Comparison of ENCODE assay signal across 13 cellular contexts in genomic region chr7:44976746-44977196, GRCh38. TPM values are rescaled to one million over a fixed set of nuclear protein-coding genes. Genes with fewer than 3 reads are reported as not detected.
DNase-seq lines count a peak whose midpoint lies in the region; ATAC-seq, FAIRE-seq and TF ChIP-seq lines count a peak whose summit lies in the region.
"Had no signal": no experiment of that assay in that cellular context is flagged by ENCODE, and none has a peak within 500 bp of the region (broad histone marks: within the 10 kb centered on the region; RNA-seq: fewer than 3 reads in every experiment).

No MANE protein-coding gene starts in this region.

- H3K4me1 ChIP-seq in Loucy (ENCODE audit: insufficient read depth, low read length, poor library complexity, severe bottlenecking) (peaks cover 75% of the 10 kb centered on the region), spleen (peaks cover 35 to 83% (median 66%) of the 10 kb centered on the region in 6 donors)

- H3K27ac ChIP-seq in spleen: peak overlapping the region in 6 of 8 donors; percentile 77 to 94 (median 89)

- no peaks in the 10 kb centered on the region for H3K9me2 ChIP-seq in Loucy (replicated peaks; ENCODE audit: low read depth, low read length)

- H3K9me3 ChIP-seq in Loucy (ENCODE audit: insufficient read depth, low read depth, low read length) (no peaks in the 10 kb centered on the region), spleen (no peaks in the 10 kb centered on the region)
- H3K9me3 ChIP-seq: A549, tibial nerve had no signal

- H3F3A ChIP-seq in Loucy (ENCODE audit: low read depth): peaks cover 22% of the 10 kb centered on the region; the same call in 1 of the 2 replicates

- POLR2A ChIA-PET in activated naive CD8-positive, alpha-beta T cell treated with anti-CD3 and anti-CD28 coated beads, Interleukin-2, amount 10 ng/mL, durations not matched to agents 7 days and 5 days (lab: Charles Lee): interaction anchor here (1.0 to 14.8 kb wide), 9 partner anchors 10 to 135 kb away, joined by 3 to 202 read pairs (median 4); partner anchors contain the start of genes CCM2 and TBRG4

- H3K4me3 ChIP-seq in Loucy (ENCODE audit: low read length, poor library complexity, severe bottlenecking): peak overlapping the region; percentile 87
- H3K4me3 ChIP-seq in spleen: peak overlapping the region in 4 of 8 donors; percentile 50 to 82 (median 52)
- H3K4me3 ChIP-seq: A549 had no signal

- peaks cover 66% of the 10 kb centered on the region for H3K36me3 Mint-ChIP-seq in activated CD4-positive, alpha-beta T cell treated with anti-CD3 and anti-CD28 coated beads, Interleukin-2, amount 10 ng/mL, durations not matched to agents 24 days and 14 days (ENCODE audit: low read depth)
- peaks cover 40% of the 10 kb centered on the region for H3K36me3 Mint-ChIP-seq in activated naive CD8-positive, alpha-beta T cell treated with anti-CD3 and anti-CD28 coated beads, Interleukin-2, amount 10 ng/mL, durations not matched to agents 7 days and 5 days

- no peak for DNase-seq in activated CD4-positive, alpha-beta T cell treated with anti-CD3 and anti-CD28 coated beads, Interleukin-2, amount 10 ng/mL, durations not matched to agents 24 days and 14 days
- DNase-seq in activated CD4-positive, alpha-beta T cell treated with anti-CD3 and anti-CD28 coated beads for 4 hours: no peak
- DNase-seq in activated naive CD8-positive, alpha-beta T cell treated with anti-CD3 and anti-CD28 coated beads, Interleukin-2, amount 10 ng/mL, durations not matched to agents 7 days and 5 days: no peak
- DNase-seq in spleen (peak; percentile 82), GM12891 (ENCODE audit: insufficient read length, low spot score) (no peak), GM19239 (ENCODE audit: insufficient read length, low spot score) (no peak), SIG-M5 (lab: John Stamatoyannopoulos, UW) (no peak)
- DNase-seq: NCI-H1417 treated with DMSO at 0.1 percent for 48 hours, PC-3 had no signal

- 91 to 96% (median 95%) methylated on average over 13 to 17 of the region's 17 CpGs; no CpG with 5 or more reads in 1 of the 5 donors for WGBS in spleen, 5 donors

- no peaks in the 10 kb centered on the region for H3K9me3 Mint-ChIP-seq in activated CD4-positive, alpha-beta T cell treated with anti-CD3 and anti-CD28 coated beads, Interleukin-2, amount 10 ng/mL, durations not matched to agents 24 days and 14 days
- H3K9me3 Mint-ChIP-seq in activated naive CD8-positive, alpha-beta T cell treated with anti-CD3 and anti-CD28 coated beads, Interleukin-2, amount 10 ng/mL, durations not matched to agents 7 days and 5 days: no peaks in the 10 kb centered on the region

- H3K4me1 Mint-ChIP-seq in activated CD4-positive, alpha-beta T cell treated with anti-CD3 and anti-CD28 coated beads, Interleukin-2, amount 10 ng/mL, durations not matched to agents 24 days and 14 days: peaks cover 53% of the 10 kb centered on the region
- H3K4me1 Mint-ChIP-seq in activated naive CD8-positive, alpha-beta T cell treated with anti-CD3 and anti-CD28 coated beads, Interleukin-2, amount 10 ng/mL, durations not matched to agents 7 days and 5 days: peaks cover 44% of the 10 kb centered on the region

- H3K36me3 ChIP-seq in Loucy (ENCODE audit: insufficient read depth, low read length) (peaks cover 54% of the 10 kb centered on the region; the same call in 1 of the 2 replicates), spleen (peaks cover 0 to 58% (median 34%) of the 10 kb centered on the region in 6 donors)

- TF ChIP-seq CTCF in Loucy (conservative IDR thresholded peaks at IDR 0.05; ENCODE audit: low read length): no peak
- no peak for TF ChIP-seq CTCF in spleen (IDR thresholded peaks at IDR 0.05 in 8 of 11, conservative IDR thresholded peaks at IDR 0.05 in 3 of 11)

- peak overlapping the region; percentile 98 for H3K4me2 ChIP-seq in Loucy (ENCODE audit: low read depth, low read length, poor library complexity, severe bottlenecking)
- H3K4me2 ChIP-seq: A549 had no signal

- intact Hi-C loops in activated CD4-positive, alpha-beta T cell treated with anti-CD3 and anti-CD28 coated beads, Interleukin-2, amount 10 ng/mL, durations not matched to agents 24 days and 14 days (cut with micrococcal nuclease): loop anchor here (1.0 to 5.0 kb wide), 3 partner anchors 10 to 369 kb away; partner anchors contain the start of gene OGDH
- intact Hi-C loops in spleen (cut with DNase I; ENCODE audit: low total_unique reads): loop anchor here (10.0 kb wide), 1 partner anchor 48 kb away; no protein-coding TSS in a partner anchor

- H3K9ac ChIP-seq in Loucy (ENCODE audit: low read depth, low read length, poor library complexity, severe bottlenecking): peak overlapping the region; percentile 99

- no peak for FAIRE-seq in GM12891 (lab: Jason Lieb, UNC)
- FAIRE-seq in GM19239 (lab: Jason Lieb, UNC): no peak
- FAIRE-seq: A549, D721Med had no signal

- no peak overlapping the region for H2AFZ ChIP-seq in Loucy (ENCODE audit: low read length)

- H3K4me3 Mint-ChIP-seq in activated CD4-positive, alpha-beta T cell treated with anti-CD3 and anti-CD28 coated beads, Interleukin-2, amount 10 ng/mL, durations not matched to agents 24 days and 14 days: peak overlapping the region; percentile 93
- peak overlapping the region; percentile 94 for H3K4me3 Mint-ChIP-seq in activated naive CD8-positive, alpha-beta T cell treated with anti-CD3 and anti-CD28 coated beads, Interleukin-2, amount 10 ng/mL, durations not matched to agents 7 days and 5 days

- no peaks in the 10 kb centered on the region for H3K27me3 Mint-ChIP-seq in activated CD4-positive, alpha-beta T cell treated with anti-CD3 and anti-CD28 coated beads, Interleukin-2, amount 10 ng/mL, durations not matched to agents 24 days and 14 days
- no peaks in the 10 kb centered on the region for H3K27me3 Mint-ChIP-seq in activated naive CD8-positive, alpha-beta T cell treated with anti-CD3 and anti-CD28 coated beads, Interleukin-2, amount 10 ng/mL, durations not matched to agents 7 days and 5 days

- H3K79me2 ChIP-seq in Loucy (ENCODE audit: insufficient read depth, low read length): peaks cover 90% of the 10 kb centered on the region

- peaks cover 59% of the 10 kb centered on the region for H4K20me1 ChIP-seq in Loucy (ENCODE audit: insufficient read depth, low read length, poor library complexity, severe bottlenecking)

- H3K27ac Mint-ChIP-seq in activated CD4-positive, alpha-beta T cell treated with anti-CD3 and anti-CD28 coated beads, Interleukin-2, amount 10 ng/mL, durations not matched to agents 24 days and 14 days: peak overlapping the region; percentile 90
- peak overlapping the region; percentile 93 for H3K27ac Mint-ChIP-seq in activated naive CD8-positive, alpha-beta T cell treated with anti-CD3 and anti-CD28 coated beads, Interleukin-2, amount 10 ng/mL, durations not matched to agents 7 days and 5 days

- H3K27me3 ChIP-seq in Loucy (ENCODE audit: insufficient read depth, low read length, poor library complexity, severe bottlenecking): no peaks in the 10 kb centered on the region
- no peaks in the 10 kb centered on the region for H3K27me3 ChIP-seq in spleen (replicated peaks in 1 of 7)
- H3K27me3 ChIP-seq: tibial nerve had no signal

- ATAC-seq in activated naive CD8-positive, alpha-beta T cell treated with anti-CD3 and anti-CD28 coated beads, Interleukin-2, amount 10 ng/mL, durations not matched to agents 7 days and 5 days (ENCODE audit: low read depth): no peak
- ATAC-seq: A549, PC-3 had no signal

- no peak for TF ChIP-seq POLR2A in spleen (IDR thresholded peaks at IDR 0.05)
- TF ChIP-seq POLR2A in GM12891 (IDR thresholded peaks at IDR 0.05; ENCODE audit: low read depth, low read length): no peak

TF ChIP-seq in GM12891, 5 proteins besides CTCF, POLR2A, EP300 and RAD21:
- no peak for TF ChIP-seq POU2F2 (IDR thresholded peaks at IDR 0.05; ENCODE audit: low read depth, low read length)
- TF ChIP-seq POLR2AphosphoS5 (IDR thresholded peaks at IDR 0.05; ENCODE audit: low read depth, low read length): no peak
- no peak for TF ChIP-seq TAF1 (IDR thresholded peaks at IDR 0.05; ENCODE audit: low read depth, low read length)
- no peak for TF ChIP-seq SPI1 (IDR thresholded peaks at IDR 0.05; ENCODE audit: low read depth, low read length)
- no peak for TF ChIP-seq PAX5 (IDR thresholded peaks at IDR 0.05; ENCODE audit: insufficient read depth, low read length, severe bottlenecking)
TF ChIP-seq in GM12891: peak in this region for 0.

RNA-seq across cellular contexts. Expression of gene MYO1G, which starts 2.0 kb away (rescaled TPM):
- total RNA-seq in activated CD4-positive, alpha-beta T cell treated with anti-CD3 and anti-CD28 coated beads, Interleukin-2, amount 10 ng/mL, durations not matched to agents 24 days and 14 days: 283 and 290 TPM in 2 replicates
- total RNA-seq in activated naive CD8-positive, alpha-beta T cell treated with anti-CD3 and anti-CD28 coated beads, Interleukin-2, amount 10 ng/mL, durations not matched to agents 7 days and 5 days: 100 to 1,000 TPM; 382 to 403 TPM
- 10 to 100 TPM; 36.4 to 68.6 (median 62.1) TPM for total RNA-seq in spleen
- polyA plus RNA-seq in spleen: 10 to 100 TPM; 27.9 to 61.1 (median 45.6) TPM
- polyA plus RNA-seq in GM12891 (2012; ENCODE audit: low read depth, missing spikeins): 203 TPM

RNA-seq across cellular contexts. Expression of gene CCM2, which starts 23.2 kb away (rescaled TPM):
- 59.2 and 63.1 TPM in 2 replicates for total RNA-seq in activated CD4-positive, alpha-beta T cell treated with anti-CD3 and anti-CD28 coated beads, Interleukin-2, amount 10 ng/mL, durations not matched to agents 24 days and 14 days
- 100 to 1,000 TPM; 126 to 132 TPM for total RNA-seq in activated naive CD8-positive, alpha-beta T cell treated with anti-CD3 and anti-CD28 coated beads, Interleukin-2, amount 10 ng/mL, durations not matched to agents 7 days and 5 days
- total RNA-seq in spleen: 10 to 100 TPM; 67.8 to 94.2 (median 80.9) TPM
- 100 to 1,000 TPM in 2 of 3 donors, 10 to 100 TPM in 1; 80.8 to 108 (median 107) TPM for polyA plus RNA-seq in spleen
- polyA plus RNA-seq in GM12891 (2012; ENCODE audit: low read depth, missing spikeins): 64.9 TPM
